ENCODE assay signal across 10 cellular contexts in genomic region chr6:19999319-20000191, GRCh38.
DNase-seq lines count a peak whose midpoint lies in the region; ATAC-seq, FAIRE-seq and TF ChIP-seq lines count a peak whose summit lies in the region.
"Had no signal": no experiment of that assay in that cellular context is flagged by ENCODE, and none has a peak within 500 bp of the region (broad histone marks: within the 10 kb centered on the region; RNA-seq: fewer than 3 reads in every experiment).

No MANE protein-coding gene starts in this region.

- no TSS peak for BruUV-seq in OCI-LY7 (replicated peaks; lab: Mats Ljungman, UMichigan)

- H3K4me3 Mint-ChIP-seq in osteocyte (ENCODE audit: unreplicated experiment) (no peak overlapping the region), endothelial cell (ENCODE audit: unreplicated experiment) (no peak overlapping the region)
- H3K4me3 Mint-ChIP-seq: activated naive CD4-positive, alpha-beta T cell treated with anti-CD3 and anti-CD28 coated beads, Interleukin-2, amount 50 U/mL, for 24 hours had no signal

- peaks cover 2% of the 10 kb centered on the region for H3K27me3 Mint-ChIP-seq in osteocyte (ENCODE audit: unreplicated experiment)
- H3K27me3 Mint-ChIP-seq in endothelial cell (ENCODE audit: unreplicated experiment): no peaks in the 10 kb centered on the region

- no peaks in the 10 kb centered on the region; the same call in 1 of the 2 replicates for H3K9me3 ChIP-seq in OCI-LY7 (ENCODE audit: low read length)
- H3K9me3 ChIP-seq in keratinocyte (ENCODE audit: control insufficient read depth, low read depth, low read length): no peaks in the 10 kb centered on the region
- H3K9me3 ChIP-seq: neutrophil had no signal

- H3K79me2 ChIP-seq in OCI-LY7 (ENCODE audit: insufficient read depth, low read depth, low read length) (no peaks in the 10 kb centered on the region), keratinocyte (ENCODE audit: control insufficient read depth, insufficient read depth, low read length) (no peaks in the 10 kb centered on the region)

- no peaks in the 10 kb centered on the region for H3K9me2 ChIP-seq in OCI-LY7 (ENCODE audit: insufficient read depth, low read length)

- POLR2A ChIA-PET in OCI-LY7 (lab: Charles Lee): no interaction called here

- H3K4me1 Mint-ChIP-seq in osteocyte (ENCODE audit: unreplicated experiment) (no peaks in the 10 kb centered on the region), endothelial cell (ENCODE audit: unreplicated experiment) (peaks cover 10% of the 10 kb centered on the region)
- H3K4me1 Mint-ChIP-seq: activated naive CD4-positive, alpha-beta T cell treated with anti-CD3 and anti-CD28 coated beads, Interleukin-2, amount 50 U/mL, for 24 hours had no signal

- intact Hi-C loops in OCI-LY7 (cut with micrococcal nuclease; ENCODE audit: unreplicated experiment): no loop called here

- H3K4me1 ChIP-seq in OCI-LY7 (ENCODE audit: insufficient read depth, low read length, poor library complexity, severe bottlenecking) (no peaks in the 10 kb centered on the region), keratinocyte (ENCODE audit: control insufficient read depth, extremely low read depth, insufficient read depth, low read length) (peaks cover 6% of the 10 kb centered on the region)

- FAIRE-seq in GM19239 (lab: Jason Lieb, UNC) (no peak), keratinocyte (lab: Jason Lieb, UNC) (no peak)

- no peaks in the 10 kb centered on the region for H4K20me1 ChIP-seq in OCI-LY7 (ENCODE audit: insufficient read depth, low read length)
- no peaks in the 10 kb centered on the region for H4K20me1 ChIP-seq in keratinocyte (ENCODE audit: control insufficient read depth, extremely low read depth, insufficient read depth, low read length)

- DNase-seq in COLO829 (ENCODE audit: low spot score) (peak; percentile 50), GM19239 (ENCODE audit: insufficient read length, low spot score) (peak; percentile 1), OCI-LY7 (ENCODE audit: low spot score) (peak; percentile 64), keratinocyte (ENCODE audit: low read depth, low spot score) (peak; percentile 13), osteocyte (ENCODE audit: extremely low spot score, unreplicated experiment) (no peak), endothelial cell (ENCODE audit: low spot score) (no peak)
- DNase-seq in central memory CD4-positive, alpha-beta T cell: no peak

- H3K27ac ChIP-seq in OCI-LY7 (ENCODE audit: low read depth, low read length, poor library complexity, severe bottlenecking) (no peak overlapping the region), keratinocyte (ENCODE audit: control insufficient read depth, insufficient read depth, low read length) (no peak overlapping the region)
- H3K27ac ChIP-seq: neutrophil had no signal

- peaks cover 3% of the 10 kb centered on the region for H3K27me3 ChIP-seq in keratinocyte (ENCODE audit: control insufficient read depth, extremely low read depth, insufficient read depth, low read length)
- H3K27me3 ChIP-seq: neutrophil had no signal

- H2AFZ ChIP-seq in OCI-LY7 (ENCODE audit: low read length): peak overlapping the region; percentile 82
- H2AFZ ChIP-seq in keratinocyte (ENCODE audit: control insufficient read depth, low read length): no peak overlapping the region

- TF ChIP-seq CTCF in OCI-LY7 (conservative IDR thresholded peaks at IDR 0.05; ENCODE audit: low read length): no peak
- TF ChIP-seq CTCF in keratinocyte (optimal IDR thresholded peaks at IDR 0.05 in 1 of 3, IDR thresholded peaks at IDR 0.05 in 1 of 3, conservative IDR thresholded peaks at IDR 0.05 in 1 of 3; ENCODE audit: extremely low read depth in 1 of 3, insufficient read depth in 2 of 3, low read length in 3 of 3): no peak
- no peak for TF ChIP-seq CTCF in osteocyte (IDR thresholded peaks at IDR 0.05)
- TF ChIP-seq CTCF in endothelial cell (IDR thresholded peaks at IDR 0.05; ENCODE audit: unreplicated experiment): no peak

- H3K9me3 Mint-ChIP-seq in osteocyte (ENCODE audit: unreplicated experiment): peaks cover 6% of the 10 kb centered on the region
- H3K9me3 Mint-ChIP-seq in endothelial cell (ENCODE audit: unreplicated experiment): no peaks in the 10 kb centered on the region

- no peak overlapping the region for H3K4me2 ChIP-seq in OCI-LY7 (ENCODE audit: low read length)
- no peak overlapping the region for H3K4me2 ChIP-seq in keratinocyte (ENCODE audit: control insufficient read depth, extremely low read depth, insufficient read depth, low read depth, low read length)

- H3K36me3 Mint-ChIP-seq in osteocyte (ENCODE audit: unreplicated experiment): no peaks in the 10 kb centered on the region
- no peaks in the 10 kb centered on the region for H3K36me3 Mint-ChIP-seq in endothelial cell (ENCODE audit: low read depth, unreplicated experiment)
- H3K36me3 Mint-ChIP-seq: activated naive CD4-positive, alpha-beta T cell treated with anti-CD3 and anti-CD28 coated beads, Interleukin-2, amount 50 U/mL, for 24 hours had no signal

- dilution Hi-C loops in keratinocyte (cut with MboI; ENCODE audit: extremely low pct_ligation_motif_present, low sequenced_read_pairs): no loop called here

- no peak overlapping the region for H3K27ac Mint-ChIP-seq in osteocyte (ENCODE audit: unreplicated experiment)
- no peak overlapping the region for H3K27ac Mint-ChIP-seq in endothelial cell (ENCODE audit: unreplicated experiment)
- H3K27ac Mint-ChIP-seq: activated naive CD4-positive, alpha-beta T cell treated with anti-CD3 and anti-CD28 coated beads, Interleukin-2, amount 50 U/mL, for 24 hours had no signal

- CTCF ChIA-PET in OCI-LY7 (lab: Charles Lee; ENCODE audit: unreplicated experiment): no interaction called here

- H3K4me3 ChIP-seq in OCI-LY7 (ENCODE audit: low read depth, low read length, poor library complexity, severe bottlenecking): no peak overlapping the region
- H3K4me3 ChIP-seq in keratinocyte (ENCODE audit: control insufficient read depth in 2 of 3, extremely low read depth in 1 of 3, insufficient read depth in 2 of 3, low read depth in 1 of 3, low read length in 3 of 3): no peak overlapping the region

- H3K36me3 ChIP-seq in OCI-LY7 (ENCODE audit: insufficient read depth, low read length): no peaks in the 10 kb centered on the region
- no peaks in the 10 kb centered on the region for H3K36me3 ChIP-seq in keratinocyte (ENCODE audit: control insufficient read depth in 2 of 2, extremely low read depth in 1 of 2, insufficient read depth in 2 of 2, low read length in 2 of 2)
- H3K36me3 ChIP-seq: neutrophil had no signal

- ATAC-seq in HG03159 (IDR thresholded peaks at IDR 0.05; ENCODE audit: unreplicated experiment): peak; percentile 96

- H3K9ac ChIP-seq in keratinocyte (ENCODE audit: control insufficient read depth, extremely low read depth, insufficient read depth, low read length): no peak overlapping the region

- no peaks in the 10 kb centered on the region for H3K9me1 ChIP-seq in keratinocyte (ENCODE audit: control insufficient read depth, extremely low read depth, insufficient read depth, low read length)

Comparison
In these comparisons a context has a peak if more than half of its experiments do, and no peak if none do; other contexts are left out.
1. DNase-seq: peak in COLO829 (single experiment), GM19239 (single experiment), OCI-LY7 (single experiment) and keratinocyte (single experiment); none in osteocyte (single experiment), endothelial cell (single experiment) and central memory CD4-positive, alpha-beta T cell (single experiment).